Comparison of ENCODE assay signal across 8 cellular contexts in genomic region chr20:347640-348484, GRCh38. TPM values are rescaled to one million over a fixed set of nuclear protein-coding genes. Genes with fewer than 3 reads are reported as not detected.
DNase-seq lines count a peak whose midpoint lies in the region; ATAC-seq lines count a peak whose summit lies in the region.

No MANE protein-coding gene starts in this region.

- peak overlapping the region; percentile 57 to 81 for H3K4me3 ChIP-seq in CD4-positive, alpha-beta memory T cell (ENCODE audit: low read length in 2 of 2)

- H3K9me3 ChIP-seq in CD4-positive, alpha-beta memory T cell (ENCODE audit: control insufficient read depth in 1 of 2, low read length in 2 of 2): no peaks in the 10 kb centered on the region

- CTCF ChIA-PET in CD4-positive, alpha-beta memory T cell (lab: Charles Lee; ENCODE audit: partially characterized antibody): no interaction called here

- peak; percentile 73 for ATAC-seq in GM19372 (IDR thresholded peaks at IDR 0.05; ENCODE audit: low read depth, unreplicated experiment)
- ATAC-seq in HG03457 (IDR thresholded peaks at IDR 0.05; ENCODE audit: unreplicated experiment): peak; percentile 84
- peak; percentile 68 for ATAC-seq in left lobe of liver

- peak overlapping the region; percentile 18 for H3K27ac ChIP-seq in CD4-positive, alpha-beta memory T cell (ENCODE audit: low read depth, low read length)

- H3K4me1 Mint-ChIP-seq in CD4-positive, alpha-beta memory T cell: peaks cover 10 to 16% (median 13%) of the 10 kb centered on the region in 4 donors
- peaks cover 18% of the 10 kb centered on the region for H3K4me1 Mint-ChIP-seq in activated CD4-positive, alpha-beta T cell treated with anti-CD3 and anti-CD28 coated beads, Interleukin-2, amount 10 ng/mL, durations not matched to agents 24 days and 14 days

- H3K9me3 Mint-ChIP-seq in CD4-positive, alpha-beta memory T cell: no peaks in the 10 kb centered on the region
- no peaks in the 10 kb centered on the region for H3K9me3 Mint-ChIP-seq in activated CD4-positive, alpha-beta T cell treated with anti-CD3 and anti-CD28 coated beads, Interleukin-2, amount 10 ng/mL, durations not matched to agents 24 days and 14 days

- peaks cover 16% of the 10 kb centered on the region for H3K4me1 ChIP-seq in CD4-positive, alpha-beta memory T cell (ENCODE audit: insufficient read depth, low read length)

- no peaks in the 10 kb centered on the region for H3K27me3 ChIP-seq in CD4-positive, alpha-beta memory T cell (ENCODE audit: insufficient read depth, low read length)

- H3K36me3 ChIP-seq in CD4-positive, alpha-beta memory T cell (ENCODE audit: insufficient read depth, low read length): no peaks in the 10 kb centered on the region

- peak overlapping the region in 6 of 7 donors; percentile 6 to 89 (median 60) for H3K27ac Mint-ChIP-seq in CD4-positive, alpha-beta memory T cell
- H3K27ac Mint-ChIP-seq in activated CD4-positive, alpha-beta T cell treated with anti-CD3 and anti-CD28 coated beads, Interleukin-2, amount 10 ng/mL, durations not matched to agents 24 days and 14 days: peak overlapping the region; percentile 74

- peaks cover 3 to 4% of the 10 kb centered on the region in 2 donors for H3K36me3 Mint-ChIP-seq in CD4-positive, alpha-beta memory T cell
- H3K36me3 Mint-ChIP-seq in activated CD4-positive, alpha-beta T cell treated with anti-CD3 and anti-CD28 coated beads, Interleukin-2, amount 10 ng/mL, durations not matched to agents 24 days and 14 days (ENCODE audit: low read depth): no peaks in the 10 kb centered on the region

- H3K4me3 Mint-ChIP-seq in CD4-positive, alpha-beta memory T cell: peak overlapping the region; percentile 80 to 92 (median 89)
- peak overlapping the region; percentile 90 for H3K4me3 Mint-ChIP-seq in activated CD4-positive, alpha-beta T cell treated with anti-CD3 and anti-CD28 coated beads, Interleukin-2, amount 10 ng/mL, durations not matched to agents 24 days and 14 days

- intact Hi-C loops in CD4-positive, alpha-beta memory T cell (cut with micrococcal nuclease): loop anchor here (1.0 to 2.0 kb wide), 3 partner anchors 21 to 115 kb away; partner anchors contain the start of genes RBCK1 and TBC1D20
- intact Hi-C loops in activated CD4-positive, alpha-beta T cell treated with anti-CD3 and anti-CD28 coated beads, Interleukin-2, amount 10 ng/mL, durations not matched to agents 24 days and 14 days (cut with micrococcal nuclease): loop anchor here (2.0 kb wide), 1 partner anchor 23 kb away; the partner anchor contains the start of gene SOX12

- DNase-seq in CD4-positive, alpha-beta memory T cell: peak; percentile 32 to 62 (median 36)
- DNase-seq in NCI-H510A treated with DMSO at 0.1 percent for 48 hours (lab: John Stamatoyannopoulos, UW) (peak; percentile 96), dermis blood vessel endothelial cell (peak; percentile 90), left lobe of liver (ENCODE audit: low spot score) (peak; percentile 69)
- peak; percentile 89 for DNase-seq in activated CD4-positive, alpha-beta T cell treated with anti-CD3 and anti-CD28 coated beads, Interleukin-2, amount 10 ng/mL, durations not matched to agents 24 days and 14 days
- peak; percentile 64 for DNase-seq in stimulated activated CD4-positive, alpha-beta T cell treated with anti-CD3 and anti-CD28 coated beads, Interleukin-4, amount 100 ng/mL, for 24 hours

- POLR2A ChIA-PET in CD4-positive, alpha-beta memory T cell (lab: Charles Lee; ENCODE audit: partially characterized antibody): interaction anchor here (0.7 to 1.2 kb wide), 2 partner anchors 147 to 196 kb away, joined by 3 read pairs; no protein-coding TSS in a partner anchor

- no peaks in the 10 kb centered on the region for H3K27me3 Mint-ChIP-seq in CD4-positive, alpha-beta memory T cell
- peaks cover 16% of the 10 kb centered on the region for H3K27me3 Mint-ChIP-seq in activated CD4-positive, alpha-beta T cell treated with anti-CD3 and anti-CD28 coated beads, Interleukin-2, amount 10 ng/mL, durations not matched to agents 24 days and 14 days

RNA-seq across cellular contexts. Expression of gene NRSN2, which starts 1.0 kb away (rescaled TPM):
- 1 to 10 TPM in 1 of 2 experiments, under 1 TPM in 1; 0.52 to 1.1 TPM for total RNA-seq in CD4-positive, alpha-beta memory T cell
- 1 to 10 TPM in 1 of 2 donors, not detected in 1; 1.3 TPM for polyA plus RNA-seq in CD4-positive, alpha-beta memory T cell
- 5.1 and 7.0 TPM in 2 replicates for total RNA-seq in activated CD4-positive, alpha-beta T cell treated with anti-CD3 and anti-CD28 coated beads, Interleukin-2, amount 10 ng/mL, durations not matched to agents 24 days and 14 days
- 18.0 and 40.2 TPM in 2 replicates for total RNA-seq in dermis blood vessel endothelial cell
- 3.1 TPM for total RNA-seq in left lobe of liver

RNA-seq across cellular contexts. Expression of gene SOX12, which starts 22.5 kb away (rescaled TPM):
- total RNA-seq in CD4-positive, alpha-beta memory T cell: 1 to 10 TPM; 4.7 to 5.0 TPM
- under 1 TPM; 0.08 to 0.69 TPM for polyA plus RNA-seq in CD4-positive, alpha-beta memory T cell
- total RNA-seq in activated CD4-positive, alpha-beta T cell treated with anti-CD3 and anti-CD28 coated beads, Interleukin-2, amount 10 ng/mL, durations not matched to agents 24 days and 14 days: 11.0 and 11.2 TPM in 2 replicates
- total RNA-seq in dermis blood vessel endothelial cell (4.4 and 8.1 TPM in 2 replicates), left lobe of liver (5.6 TPM)

RNA-seq across cellular contexts. Expression of gene TRIB3, which starts 32.7 kb away (rescaled TPM):
- total RNA-seq in CD4-positive, alpha-beta memory T cell: 1 to 10 TPM; 7.2 to 8.1 TPM
- polyA plus RNA-seq in CD4-positive, alpha-beta memory T cell: 10 to 100 TPM in 1 of 2 donors, 1 to 10 TPM in 1; 8.7 to 12.4 TPM
- 39.3 and 41.1 TPM in 2 replicates for total RNA-seq in activated CD4-positive, alpha-beta T cell treated with anti-CD3 and anti-CD28 coated beads, Interleukin-2, amount 10 ng/mL, durations not matched to agents 24 days and 14 days
- 49.2 and 62.1 TPM in 2 replicates for total RNA-seq in dermis blood vessel endothelial cell
- total RNA-seq in left lobe of liver: 18.3 TPM

RNA-seq across cellular contexts. Expression of gene ZCCHC3, which starts 50.5 kb away (rescaled TPM):
- 10 to 100 TPM; 27.9 to 29.8 TPM for total RNA-seq in CD4-positive, alpha-beta memory T cell
- 10 to 100 TPM in 1 of 2 donors, 1 to 10 TPM in 1; 5.8 to 12.2 TPM for polyA plus RNA-seq in CD4-positive, alpha-beta memory T cell
- total RNA-seq in activated CD4-positive, alpha-beta T cell treated with anti-CD3 and anti-CD28 coated beads, Interleukin-2, amount 10 ng/mL, durations not matched to agents 24 days and 14 days: 23.7 and 24.6 TPM in 2 replicates
- total RNA-seq in dermis blood vessel endothelial cell (18.8 and 23.8 TPM in 2 replicates), left lobe of liver (5.6 TPM)

RNA-seq across cellular contexts. Expression of gene C20orf96, which starts 57.3 kb away (rescaled TPM):
- 1 to 10 TPM; 1.8 to 2.5 TPM for total RNA-seq in CD4-positive, alpha-beta memory T cell
- polyA plus RNA-seq in CD4-positive, alpha-beta memory T cell: under 1 TPM; 0.25 to 0.39 TPM
- 5.7 and 6.7 TPM in 2 replicates for total RNA-seq in activated CD4-positive, alpha-beta T cell treated with anti-CD3 and anti-CD28 coated beads, Interleukin-2, amount 10 ng/mL, durations not matched to agents 24 days and 14 days
- 3.2 and 6.7 TPM in 2 replicates for total RNA-seq in dermis blood vessel endothelial cell
- 2.0 TPM for total RNA-seq in left lobe of liver

Comparison
In these comparisons a context has a peak if more than half of its experiments do, and no peak if none do; other contexts are left out.
1. Peak in every context shown above with its lines: DNase-seq, ATAC-seq, H3K4me3 ChIP-seq and H3K27ac ChIP-seq.
2. DNase-seq: peak in every context shown above with its lines; median percentile 96 in NCI-H510A treated with DMSO at 0.1 percent for 48 hours; 90 in dermis blood vessel endothelial cell; 89 in activated CD4-positive, alpha-beta T cell treated with anti-CD3 and anti-CD28 coated beads, Interleukin-2, amount 10 ng/mL, durations not matched to agents 24 days and 14 days; 69 in left lobe of liver; 64 in stimulated activated CD4-positive, alpha-beta T cell treated with anti-CD3 and anti-CD28 coated beads, Interleukin-4, amount 100 ng/mL, for 24 hours; 36 in CD4-positive, alpha-beta memory T cell.